8 cellular contexts compared by ENCODE assay signal in the genomic region with DNA sequence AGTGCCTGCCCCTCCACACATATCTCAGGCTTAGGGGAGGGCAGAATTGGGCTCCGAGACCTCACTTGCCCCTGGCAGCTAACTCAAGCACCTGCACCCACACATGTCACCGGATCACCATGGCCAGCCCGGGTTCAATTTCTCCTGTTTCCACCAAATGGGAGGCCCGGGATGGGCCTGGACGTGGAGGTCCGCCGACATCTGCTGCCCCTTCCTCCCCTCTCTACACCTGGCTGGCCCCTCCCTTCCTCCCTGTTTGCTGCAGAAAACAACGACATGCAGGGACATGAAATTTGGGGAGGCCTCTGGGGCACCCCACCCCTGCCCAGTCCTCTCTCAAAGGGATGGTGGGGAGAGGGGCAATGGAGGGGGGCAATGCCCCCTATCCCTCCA. TPM values are rescaled to one million over a fixed set of nuclear protein-coding genes. Genes with fewer than 3 reads are reported as not detected.
DNase-seq lines count a peak whose midpoint lies in the region; ATAC-seq and TF ChIP-seq lines count a peak whose summit lies in the region.

No MANE protein-coding gene starts in this region.

- H3K27me3 Mint-ChIP-seq in naive thymus-derived CD8-positive, alpha-beta T cell = no peaks in the 10 kb centered on the region

- peak overlapping the region; percentile 96 for H3K27ac ChIP-seq in BLaER1
- no peak overlapping the region for H3K27ac ChIP-seq in ectodermal cell (ENCODE audit: insufficient read depth, low read depth, low read length, poor library complexity, severe bottlenecking)

- H3K27ac Mint-ChIP-seq in naive thymus-derived CD8-positive, alpha-beta T cell = peak overlapping the region; percentile 96 to 99 (median 98)

- H3K36me3 ChIP-seq in BLaER1 = peaks cover 32% of the 10 kb centered on the region
- H3K36me3 ChIP-seq in Loucy (ENCODE audit: insufficient read depth, low read length) = peaks cover 18% of the 10 kb centered on the region; the same call in 1 of the 2 replicates
- no peaks in the 10 kb centered on the region for H3K36me3 ChIP-seq in ectodermal cell (ENCODE audit: control insufficient read depth, insufficient read depth, low read length)

- H3K4me3 ChIP-seq in BLaER1 (peak overlapping the region; percentile 94), Loucy (ENCODE audit: low read length, poor library complexity, severe bottlenecking) (peak overlapping the region; percentile 85), ectodermal cell (ENCODE audit: insufficient read depth, low read depth, low read length) (peak overlapping the region; percentile 82)

- H3F3A ChIP-seq in Loucy (ENCODE audit: low read depth) = peaks cover 16% of the 10 kb centered on the region

- DNase-seq in naive thymus-derived CD8-positive, alpha-beta T cell = no peak
- DNase-seq in EL (no peak), AML-193 (lab: John Stamatoyannopoulos, UW) (no peak), GM03348 (ENCODE audit: low spot score) (no peak), DMS114 treated with DMSO at 0.1 percent for 48 hours (lab: John Stamatoyannopoulos, UW; ENCODE audit: unreplicated experiment) (no peak)

- H3K9me3 ChIP-seq in BLaER1 (no peaks in the 10 kb centered on the region), Loucy (ENCODE audit: insufficient read depth, low read depth, low read length) (no peaks in the 10 kb centered on the region), ectodermal cell (ENCODE audit: control insufficient read depth, low read length) (no peaks in the 10 kb centered on the region)

- no peak for TF ChIP-seq CTCF in Loucy (conservative IDR thresholded peaks at IDR 0.05; ENCODE audit: low read length)

- POLR2A ChIA-PET in naive thymus-derived CD8-positive, alpha-beta T cell (lab: Charles Lee) = interaction anchor here (0.5 to 5.2 kb wide), 7 partner anchors 11 to 114 kb away, joined by 3 to 52 read pairs (median 8); a partner anchor contains a TSS

- H3K4me2 ChIP-seq in BLaER1 (peak overlapping the region; percentile 98), Loucy (ENCODE audit: low read depth, low read length, poor library complexity, severe bottlenecking) (peak overlapping the region; percentile 98)

- H3K9ac ChIP-seq in BLaER1 = peak overlapping the region; percentile 93
- H3K9ac ChIP-seq in Loucy (ENCODE audit: low read depth, low read length, poor library complexity, severe bottlenecking) = peak overlapping the region; percentile 100

- H4K20me1 ChIP-seq in BLaER1 (peaks cover 45% of the 10 kb centered on the region), Loucy (ENCODE audit: insufficient read depth, low read length, poor library complexity, severe bottlenecking) (peaks cover 36% of the 10 kb centered on the region)

- no peak overlapping the region for H2AFZ ChIP-seq in Loucy (ENCODE audit: low read length)

- 13 to 14% methylated on average over 8 of the region's 8 CpGs for WGBS in ectodermal cell, 2 experiments

- H3K79me2 ChIP-seq in Loucy (ENCODE audit: insufficient read depth, low read length) = peaks cover 62% of the 10 kb centered on the region

- H3K9me3 Mint-ChIP-seq in naive thymus-derived CD8-positive, alpha-beta T cell = no peaks in the 10 kb centered on the region

- peaks cover 20 to 58% (median 52%) of the 10 kb centered on the region in 4 donors for H3K4me1 Mint-ChIP-seq in naive thymus-derived CD8-positive, alpha-beta T cell

- no peaks in the 10 kb centered on the region for H3K9me2 ChIP-seq in Loucy (replicated peaks; ENCODE audit: low read depth, low read length)

- no peaks in the 10 kb centered on the region for H3K27me3 ChIP-seq in BLaER1
- peaks cover 8% of the 10 kb centered on the region for H3K27me3 ChIP-seq in Loucy (ENCODE audit: insufficient read depth, low read length, poor library complexity, severe bottlenecking)
- H3K27me3 ChIP-seq in ectodermal cell (ENCODE audit: control insufficient read depth, insufficient read depth, low read length, poor library complexity, severe bottlenecking) = no peaks in the 10 kb centered on the region

- H3K36me3 Mint-ChIP-seq in naive thymus-derived CD8-positive, alpha-beta T cell = peaks cover 0 to 16% (median 3%) of the 10 kb centered on the region in 3 donors

- ATAC-seq in naive thymus-derived CD8-positive, alpha-beta T cell = no peak

- peak overlapping the region; percentile 91 to 97 (median 94) for H3K4me3 Mint-ChIP-seq in naive thymus-derived CD8-positive, alpha-beta T cell

- H3K4me1 ChIP-seq in BLaER1 (peaks cover 77% of the 10 kb centered on the region), Loucy (ENCODE audit: insufficient read depth, low read length, poor library complexity, severe bottlenecking) (peaks cover 47% of the 10 kb centered on the region), ectodermal cell (ENCODE audit: control insufficient read depth, insufficient read depth, low read length) (peaks cover 14% of the 10 kb centered on the region)

RNA-seq across cellular contexts. Expression of a gene that starts 1.3 kb away (rescaled TPM):
- 44.7 TPM for polyA plus RNA-seq in ectodermal cell (2013, experiment 1 of 4)
- 50.4 TPM for polyA plus RNA-seq in ectodermal cell (2013, experiment 2 of 4)
- polyA plus RNA-seq in ectodermal cell (2013, experiment 3 of 4) = 34.9 TPM
- polyA plus RNA-seq in ectodermal cell (2013, experiment 4 of 4) = 32.4 TPM
- total RNA-seq in naive thymus-derived CD8-positive, alpha-beta T cell = 100 to 1,000 TPM in 1 of 2 experiments, 10 to 100 TPM in 1; 92.6 to 102 TPM
- 10 to 100 TPM; 28.6 to 79.7 (median 37.1) TPM for polyA plus RNA-seq in naive thymus-derived CD8-positive, alpha-beta T cell

RNA-seq across cellular contexts. Expression of a gene that starts 30.2 kb away (rescaled TPM):
- polyA plus RNA-seq in ectodermal cell (2013, experiment 1 of 4) = 37.5 TPM
- 41.8 TPM for polyA plus RNA-seq in ectodermal cell (2013, experiment 2 of 4)
- 30.9 TPM for polyA plus RNA-seq in ectodermal cell (2013, experiment 3 of 4)
- 32.6 TPM for polyA plus RNA-seq in ectodermal cell (2013, experiment 4 of 4)
- total RNA-seq in naive thymus-derived CD8-positive, alpha-beta T cell = 10 to 100 TPM; 22.8 to 23.8 TPM
- 1 to 10 TPM; 2.6 to 8.7 (median 4.8) TPM for polyA plus RNA-seq in naive thymus-derived CD8-positive, alpha-beta T cell

RNA-seq across cellular contexts. Expression of a gene that starts 30.6 kb away (rescaled TPM):
- polyA plus RNA-seq in ectodermal cell (2013, experiment 1 of 4) = 129 TPM
- 132 TPM for polyA plus RNA-seq in ectodermal cell (2013, experiment 2 of 4)
- polyA plus RNA-seq in ectodermal cell (2013, experiment 3 of 4) = 93.6 TPM
- polyA plus RNA-seq in ectodermal cell (2013, experiment 4 of 4) = 96.1 TPM
- total RNA-seq in naive thymus-derived CD8-positive, alpha-beta T cell = 10 to 100 TPM; 78.6 to 81.9 TPM
- 10 to 100 TPM in 2 of 3 donors, 1 to 10 TPM in 1; 8.2 to 25.7 (median 12.0) TPM for polyA plus RNA-seq in naive thymus-derived CD8-positive, alpha-beta T cell

RNA-seq across cellular contexts. Expression of a gene that starts 54.6 kb away (rescaled TPM):
- 3.6 TPM for polyA plus RNA-seq in ectodermal cell (2013, experiment 1 of 4)
- 3.3 TPM for polyA plus RNA-seq in ectodermal cell (2013, experiment 2 of 4)
- 3.7 TPM for polyA plus RNA-seq in ectodermal cell (2013, experiment 3 of 4)
- polyA plus RNA-seq in ectodermal cell (2013, experiment 4 of 4) = 3.7 TPM
- total RNA-seq in naive thymus-derived CD8-positive, alpha-beta T cell = under 1 TPM in 1 of 2 experiments, not detected in 1; 0.13 TPM
- under 1 TPM in 1 of 3 donors, not detected in 2; 0.13 TPM for polyA plus RNA-seq in naive thymus-derived CD8-positive, alpha-beta T cell
